ENCODE assay signal across 24 cellular contexts in the genomic region with DNA sequence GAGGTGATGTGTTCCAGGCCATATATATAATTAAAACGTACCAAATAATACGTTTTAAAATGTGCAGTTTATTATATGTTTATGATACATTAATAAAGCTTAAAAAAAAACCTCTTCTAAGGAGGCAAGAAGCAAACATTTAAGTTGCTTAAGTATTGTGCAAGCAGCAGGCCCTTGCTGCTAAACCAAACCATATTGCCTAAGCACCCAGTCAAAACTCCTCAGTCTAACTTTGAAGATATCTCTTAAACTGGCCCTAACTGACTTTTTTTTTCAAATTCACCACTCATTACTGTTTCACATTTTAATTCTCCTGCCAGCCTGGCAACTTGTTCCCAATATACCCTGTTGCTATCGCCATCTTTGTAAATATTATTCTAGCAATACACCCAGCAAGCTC.
DNase-seq lines count a peak whose midpoint lies in the region; ATAC-seq and TF ChIP-seq lines count a peak whose summit lies in the region.
"Had no signal": no experiment of that assay in that cellular context is flagged by ENCODE, and none has a peak within 500 bp of the region (broad histone marks: within the 10 kb centered on the region; RNA-seq: fewer than 3 reads in every experiment).

No MANE protein-coding gene starts in this region.

- H3K4me3 Mint-ChIP-seq in activated T-helper 17 cell treated with anti-CD3 and anti-CD28 coated beads, Interleukin-2, amount 50 U/mL, for 72 hours: no peak overlapping the region
- H3K4me3 Mint-ChIP-seq: activated CD4-positive, alpha-beta T cell treated with anti-CD3 and anti-CD28 coated beads for 36 hours; CD4-positive, alpha-beta memory T cell; memory B cell; neural progenitor cell; T-helper 2 cell treated with Interferon-gamma antibody and Interleukin-4, amounts not matched to agents 5 μg/mL and 100 μg/mL, for 36 hours had no signal

- peak; percentile 50 for ATAC-seq in lung (ENCODE audit: insufficient read depth, low FRiP score)
- no peak for ATAC-seq in activated T-helper 17 cell treated with anti-CD3 and anti-CD28 coated beads, Interleukin-2, amount 50 U/mL, for 72 hours (replicated peaks)
- ATAC-seq: activated CD4-positive, alpha-beta T cell treated with anti-CD3 and anti-CD28 coated beads for 36 hours; GM12878; heart left ventricle had no signal

- H3K27me3 ChIP-seq in HL-60 (ENCODE audit: insufficient read depth, poor library complexity, severe bottlenecking) (no peaks in the 10 kb centered on the region), lung (ENCODE audit: control insufficient read depth, insufficient read depth) (no peaks in the 10 kb centered on the region), spleen (replicated peaks in 1 of 7) (peaks cover 0 to 10% (median 3%) of the 10 kb centered on the region in 7 donors)
- H3K27me3 ChIP-seq: neural progenitor cell had no signal

- no peak for TF ChIP-seq POLR2A in spleen (IDR thresholded peaks at IDR 0.05)

- H3K4me3 ChIP-seq in HL-60 (replicated peaks; ENCODE audit: insufficient read depth, low read length): no peak overlapping the region
- H3K4me3 ChIP-seq in lung: no peak overlapping the region
- H3K4me3 ChIP-seq in spleen: no peak overlapping the region
- H3K4me3 ChIP-seq: dorsolateral prefrontal cortex, GM12878, heart left ventricle, neural progenitor cell had no signal

- no peaks in the 10 kb centered on the region for H3K4me1 ChIP-seq in lung (ENCODE audit: control insufficient read depth in 2 of 2, insufficient read depth in 2 of 2, low read length in 2 of 2)
- no peaks in the 10 kb centered on the region for H3K4me1 ChIP-seq in spleen
- H3K4me1 ChIP-seq: neural progenitor cell had no signal

- intact Hi-C loops in spleen (cut with DNase I; ENCODE audit: low total_unique reads): no loop called here

- H3K27me3 Mint-ChIP-seq in activated T-helper 17 cell treated with anti-CD3 and anti-CD28 coated beads, Interleukin-2, amount 50 U/mL, for 72 hours: peaks cover 6% of the 10 kb centered on the region
- H3K27me3 Mint-ChIP-seq: CD4-positive, alpha-beta memory T cell had no signal

- peak overlapping the region; percentile 29; the same call in 1 of the 2 replicates for H3K27ac ChIP-seq in HL-60 (replicated peaks)
- H3K27ac ChIP-seq in lung (ENCODE audit: low read depth in 1 of 2, low read length in 1 of 2): no peak overlapping the region
- no peak overlapping the region for H3K27ac ChIP-seq in spleen
- H3K27ac ChIP-seq: dorsolateral prefrontal cortex, heart left ventricle, neural progenitor cell had no signal

- peak; percentile 49 to 65 for DNase-seq in HL-60 (ENCODE audit: low read depth in 1 of 2, low spot score in 1 of 2)
- peak; percentile 57 for DNase-seq in NOMO-1 treated with DMSO at 0.1 percent for 48 hours (lab: John Stamatoyannopoulos, UW; ENCODE audit: unreplicated experiment)
- DNase-seq in dedifferentiated amniotic fluid mesenchymal stem cell (ENCODE audit: extremely low spot score): peak; percentile 49
- DNase-seq in lung (ENCODE audit: low spot score): no peak
- DNase-seq in spleen: no peak
- no peak for DNase-seq in stimulated activated naive CD4-positive, alpha-beta T cell (lab: John Stamatoyannopoulos, UW)
- DNase-seq: activated CD4-positive, alpha-beta T cell treated with anti-CD3 and anti-CD28 coated beads for 36 hours; activated gamma-delta T cell; activated T-cell treated with anti-CD3 and anti-CD28 coated beads for 4 hours; dorsolateral prefrontal cortex; GOT3; heart left ventricle; kidney glomerular epithelial cell; NCI-H1417 treated with DMSO at 0.1 percent for 48 hours; NCI-H2081 treated with DMSO at 0.1 percent for 48 hours; NCI-H748 treated with DMSO at 0.1 percent for 48 hours; right cardiac atrium; stimulated activated naive CD4-positive, alpha-beta T cell treated with Interleukin-2 at 50 U/mL for 16 hours had no signal

- H3K4me1 Mint-ChIP-seq in activated T-helper 17 cell treated with anti-CD3 and anti-CD28 coated beads, Interleukin-2, amount 50 U/mL, for 72 hours: no peaks in the 10 kb centered on the region
- H3K4me1 Mint-ChIP-seq: activated CD4-positive, alpha-beta T cell treated with anti-CD3 and anti-CD28 coated beads for 36 hours; CD4-positive, alpha-beta memory T cell; memory B cell; neural progenitor cell had no signal

- H3K36me3 Mint-ChIP-seq in activated T-helper 17 cell treated with anti-CD3 and anti-CD28 coated beads, Interleukin-2, amount 50 U/mL, for 72 hours (ENCODE audit: low read depth): no peaks in the 10 kb centered on the region
- H3K36me3 Mint-ChIP-seq: memory B cell, neural progenitor cell had no signal

- 52 to 59% methylated on average over 3 of the region's 3 CpGs for WGBS in lung, 2 donors
- 67 to 85% (median 82%) methylated on average over 3 of the region's 3 CpGs for WGBS in spleen, 5 donors

- peaks cover 5% of the 10 kb centered on the region for H3K9me3 Mint-ChIP-seq in activated T-helper 17 cell treated with anti-CD3 and anti-CD28 coated beads, Interleukin-2, amount 50 U/mL, for 72 hours
- H3K9me3 Mint-ChIP-seq: memory B cell; neural progenitor cell; T-helper 2 cell treated with Interferon-gamma antibody and Interleukin-4, amounts not matched to agents 5 μg/mL and 100 μg/mL, for 36 hours had no signal

- H3K27ac Mint-ChIP-seq in activated T-helper 17 cell treated with anti-CD3 and anti-CD28 coated beads, Interleukin-2, amount 50 U/mL, for 72 hours: no peak overlapping the region
- H3K27ac Mint-ChIP-seq: activated CD4-positive, alpha-beta T cell treated with anti-CD3 and anti-CD28 coated beads for 36 hours; CD4-positive, alpha-beta memory T cell; memory B cell; neural progenitor cell; T-helper 2 cell treated with Interferon-gamma antibody and Interleukin-4, amounts not matched to agents 5 μg/mL and 100 μg/mL, for 36 hours had no signal

- TF ChIP-seq CTCF in HL-60 (IDR thresholded peaks at IDR 0.05; ENCODE audit: insufficient read depth, low read length): no peak
- no peak for TF ChIP-seq CTCF in lung (IDR thresholded peaks at IDR 0.05; ENCODE audit: control extremely low read depth, extremely low read depth)
- TF ChIP-seq CTCF in spleen (IDR thresholded peaks at IDR 0.05 in 8 of 11, conservative IDR thresholded peaks at IDR 0.05 in 3 of 11): no peak

- peaks cover 0 to 1% of the 10 kb centered on the region in 2 donors for H3K9me3 ChIP-seq in lung (ENCODE audit: control insufficient read depth in 2 of 2, insufficient read depth in 1 of 2, low read length in 1 of 2)
- H3K9me3 ChIP-seq in spleen: no peaks in the 10 kb centered on the region
- H3K9me3 ChIP-seq: heart left ventricle had no signal

- H3K36me3 ChIP-seq in lung (ENCODE audit: control insufficient read depth in 2 of 2, insufficient read depth in 2 of 2, low read length in 2 of 2): no peaks in the 10 kb centered on the region
- no peaks in the 10 kb centered on the region for H3K36me3 ChIP-seq in spleen
- H3K36me3 ChIP-seq: heart left ventricle, neural progenitor cell had no signal

Comparison
In these comparisons a context has a peak if more than half of its experiments do, and no peak if none do; other contexts are left out.
1. DNase-seq: peak in HL-60 (2 of 2), NOMO-1 treated with DMSO at 0.1 percent for 48 hours (single experiment) and dedifferentiated amniotic fluid mesenchymal stem cell (single experiment); none in lung (single experiment), spleen (single experiment) and stimulated activated naive CD4-positive, alpha-beta T cell (0 of 6).